ENCODE assay signal across 8 cellular contexts in the genomic region with DNA sequence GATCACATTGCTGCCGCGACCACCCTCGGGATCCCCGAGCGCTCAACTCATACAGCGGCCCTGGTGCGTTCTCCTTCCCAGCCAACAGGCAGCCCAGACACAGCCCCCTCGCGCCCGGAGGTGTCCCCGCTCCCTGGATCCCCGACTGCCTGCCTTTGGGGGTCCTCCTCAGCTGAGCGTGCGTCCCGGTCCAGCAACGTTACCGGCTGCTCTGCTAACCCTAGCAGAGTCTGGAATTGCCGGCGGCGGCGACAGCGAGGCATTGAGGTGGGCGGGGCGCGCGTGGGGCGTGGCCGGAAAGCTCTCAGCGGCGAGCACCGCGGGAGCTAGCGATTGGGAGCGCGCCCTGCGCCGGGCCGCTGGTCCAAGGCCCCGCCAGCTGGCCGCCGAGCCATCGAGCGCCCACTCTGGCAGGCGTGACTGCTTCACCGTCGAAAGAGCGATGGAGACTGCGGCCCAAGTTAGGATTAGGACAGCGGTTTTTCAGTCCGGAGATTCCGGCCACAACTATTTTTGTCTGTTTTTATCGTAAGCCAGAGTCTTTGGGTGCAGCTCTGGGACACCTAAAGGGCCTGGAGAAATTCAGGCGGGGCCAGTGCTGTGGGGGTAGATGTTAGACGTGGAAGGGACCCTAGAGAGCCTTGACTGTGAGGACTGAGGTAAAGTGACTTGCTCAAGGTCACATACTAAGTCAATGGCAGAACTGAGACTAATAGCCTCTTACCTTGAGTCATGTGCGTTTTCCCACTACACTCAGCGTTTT. TPM values are rescaled to one million over a fixed set of nuclear protein-coding genes. Genes with fewer than 3 reads are reported as not detected.
A peak's percentile ranks its signal among the peaks of the same experiment; 100 is the strongest.
DNase-seq lines count a peak whose midpoint lies in the region; ATAC-seq and TF ChIP-seq lines count a peak whose summit lies in the region.

Gene HEATR5A, minus strand, starts transcription at position 232 of the 763 bp plus-strand sequence. CDS start 17,575 bp downstream, outside the sequence.

- no peaks in the 10 kb centered on the region for H3K27me3 Mint-ChIP-seq in nephron (ENCODE audit: low read depth)

- no peaks in the 10 kb centered on the region for H3F3A ChIP-seq in Loucy (ENCODE audit: low read depth)

- peak within 1 kb of the TSS; percentile 87 for H3K9ac ChIP-seq in Loucy (ENCODE audit: low read depth, low read length, poor library complexity, severe bottlenecking)

- peak; percentile 91 for ATAC-seq in RWPE2 (ENCODE audit: low read depth)
- peak; percentile 92 for ATAC-seq in stimulated activated naive CD8-positive, alpha-beta T cell treated with anti-CD3 and anti-CD28 coated beads, Interleukin-15, Interleukin-2, amounts not matched to agents 100 U/mL and 50 U/mL, for 24 hours

- in situ Hi-C loops in G401 (cut with HindIII; ENCODE audit: low sequenced_read_pairs), result no loop called here

- H3K27ac Mint-ChIP-seq in nephron, result peak within 1 kb of the TSS; percentile 80 to 99 (median 98)

- H3K4me2 ChIP-seq in Loucy (ENCODE audit: low read depth, low read length, poor library complexity, severe bottlenecking), result peak within 1 kb of the TSS; percentile 92

- H3K36me3 ChIP-seq in H7 (replicated peaks; ENCODE audit: control insufficient read depth, insufficient read depth, low read length), result no peaks in the 10 kb centered on the region
- no peaks in the 10 kb centered on the region for H3K36me3 ChIP-seq in Loucy (ENCODE audit: insufficient read depth, low read length)
- no peaks in the 10 kb centered on the region for H3K36me3 ChIP-seq in RWPE2 (ENCODE audit: low read depth)

- H3K9me3 Mint-ChIP-seq in nephron, result no peaks in the 10 kb centered on the region

- H3K27me3 ChIP-seq in H7 (ENCODE audit: control insufficient read depth, insufficient read depth, low read length) (no peaks in the 10 kb centered on the region), Loucy (ENCODE audit: insufficient read depth, low read length, poor library complexity, severe bottlenecking) (no peaks in the 10 kb centered on the region), RWPE2 (ENCODE audit: insufficient read depth, poor library complexity, severe bottlenecking) (no peaks in the 10 kb centered on the region)

- H3K36me3 Mint-ChIP-seq in nephron (ENCODE audit: low read depth), result no peaks in the 10 kb centered on the region

- H3K9me2 ChIP-seq in Loucy (replicated peaks; ENCODE audit: low read depth, low read length), result no peaks in the 10 kb centered on the region

- peak within 1 kb of the TSS; percentile 89 for H2AFZ ChIP-seq in Loucy (ENCODE audit: low read length)

- H3K4me3 ChIP-seq in H7 (ENCODE audit: insufficient read depth, low read depth, low read length) (peak within 1 kb of the TSS; percentile 94), Loucy (ENCODE audit: low read length, poor library complexity, severe bottlenecking) (peak within 1 kb of the TSS; percentile 95), RWPE2 (ENCODE audit: severe bottlenecking) (peak within 1 kb of the TSS; percentile 72), fibroblast of the aortic adventitia (ENCODE audit: low read depth, low read length) (peak within 1 kb of the TSS; percentile 98)

- H3K4me3 Mint-ChIP-seq in nephron, result peak within 1 kb of the TSS; percentile 97 to 100 (median 99)

- peak within 1 kb of the TSS; percentile 41 for H3K27ac ChIP-seq in RWPE2 (ENCODE audit: poor library complexity, severe bottlenecking)

- H3K4me1 Mint-ChIP-seq in nephron, result peaks cover 15% of the 10 kb centered on the region

- peaks cover 12% of the 10 kb centered on the region; the same call in 1 of the 2 replicates for H3K79me2 ChIP-seq in Loucy (ENCODE audit: insufficient read depth, low read length)

- TF ChIP-seq CTCF in Loucy (conservative IDR thresholded peaks at IDR 0.05; ENCODE audit: low read length), result 0 out of 2 replicates have a peak, but pooled peaks have one; percentile 15
- TF ChIP-seq CTCF in RWPE2 (IDR thresholded peaks at IDR 0.05; ENCODE audit: poor library complexity, severe bottlenecking), result peak; percentile 37
- TF ChIP-seq CTCF in fibroblast of the aortic adventitia (IDR thresholded peaks at IDR 0.05; ENCODE audit: insufficient read depth, low read length), result peak; percentile 21
- TF ChIP-seq CTCF in nephron (IDR thresholded peaks at IDR 0.05; ENCODE audit: unreplicated experiment in 3 of 3), result no peak

- DNase-seq in G401 (ENCODE audit: low spot score) (peak; percentile 86), H7 (peak; percentile 93), RWPE2 (ENCODE audit: low spot score) (peak; percentile 96), fibroblast of the aortic adventitia (ENCODE audit: low read depth) (peak; percentile 93)
- DNase-seq in activated T-helper 9 cell treated with anti-CD3 and anti-CD28 coated beads, Interleukin-2, amount 50 U/mL, for 16 hours (ENCODE audit: low read depth), result peak; percentile 88
- peak; percentile 94 for DNase-seq in stimulated activated naive CD8-positive, alpha-beta T cell treated with anti-CD3 and anti-CD28 coated beads, Interleukin-15, Interleukin-2, amounts not matched to agents 100 U/mL and 50 U/mL, for 24 hours

- no peaks in the 10 kb centered on the region for H4K20me1 ChIP-seq in Loucy (ENCODE audit: insufficient read depth, low read length, poor library complexity, severe bottlenecking)

- H3K9me3 ChIP-seq in Loucy (ENCODE audit: insufficient read depth, low read depth, low read length) (no peaks in the 10 kb centered on the region), RWPE2 (ENCODE audit: severe bottlenecking) (no peaks in the 10 kb centered on the region)

- H3K4me1 ChIP-seq in Loucy (ENCODE audit: insufficient read depth, low read length, poor library complexity, severe bottlenecking) (peaks cover 14% of the 10 kb centered on the region), RWPE2 (ENCODE audit: insufficient read depth, poor library complexity, severe bottlenecking) (peaks cover 10% of the 10 kb centered on the region)

RNA-seq across cellular contexts. Expression of gene HEATR5A, which starts in this region (rescaled TPM):
- 14.9 and 27.5 TPM in 2 replicates for total RNA-seq in G401 (2014; rRNA removed; shearing (Covaris generic))
- 18.2 and 19.3 TPM in 2 replicates for total RNA-seq in H7 (2014; rRNA removed; shearing (Covaris generic))
- 52.4 and 66.8 TPM in 2 replicates for total RNA-seq in fibroblast of the aortic adventitia (ENCODE audit: low replicate concordance)

Comparison
In these comparisons a context has a peak if more than half of its experiments do, and no peak if none do; other contexts are left out.
1. Peak in every context shown above with its lines: DNase-seq, ATAC-seq, H3K4me3 ChIP-seq and H3K27ac ChIP-seq.
2. CTCF ChIP-seq: peak in Loucy (single experiment), RWPE2 (single experiment) and fibroblast of the aortic adventitia (single experiment); none in nephron (0 of 3).